1 cellular context compared by ENCODE assay signal in genomic region chr16:728131-728889, GRCh38.
TF ChIP-seq lines count a peak whose summit lies in the region.

No MANE protein-coding gene starts in this region.

TF ChIP-seq in K562, 482 proteins besides CTCF, POLR2A, EP300 and RAD21 (continued from another document and continues in another):
- TF ChIP-seq ZBTB26 (CRISPR knock-in tag; IDR thresholded peaks at IDR 0.05) (no peak), GTF2E2 (tag; IDR thresholded peaks at IDR 0.05) (no peak), THRA (IDR thresholded peaks at IDR 0.05) (no peak), PML (IDR thresholded peaks at IDR 0.05; ENCODE audit: low read length) (no peak), GABPA (tag; conservative IDR thresholded peaks at IDR 0.05; ENCODE audit: low read depth) (peak; percentile 74), SMAD2 (IDR thresholded peaks at IDR 0.05; ENCODE audit: low read depth, low read length) (no peak), MYC (IDR thresholded peaks at IDR 0.05; ENCODE audit: low read depth, low read length) (peak; percentile 92), MYC (CRISPR knock-in tag; IDR thresholded peaks at IDR 0.05; ENCODE audit: borderline replicate concordance, low read depth) (no peak), FIP1L1 (IDR thresholded peaks at IDR 0.05; ENCODE audit: low read depth, low read length, poor library complexity, severe bottlenecking) (peak; percentile 53), CREM (IDR thresholded peaks at IDR 0.05; ENCODE audit: low read depth) (no peak; the same call in 1 of the 2 replicates), ETS1 (conservative IDR thresholded peaks at IDR 0.05; ENCODE audit: control insufficient read depth, low read depth, low read length) (peak; percentile 75; the same call in 1 of the 2 replicates), ATF7 (IDR thresholded peaks at IDR 0.05) (0 out of 2 replicates have a peak, but pooled peaks have one; percentile 13), NUFIP1 (IDR thresholded peaks at IDR 0.05; ENCODE audit: partially characterized antibody) (no peak), EHMT2 (IDR thresholded peaks at IDR 0.05) (no peak), STAT5A (IDR thresholded peaks at IDR 0.05; ENCODE audit: borderline replicate concordance, low read length) (no peak), MXD1 (CRISPR knock-in tag; IDR thresholded peaks at IDR 0.05; ENCODE audit: borderline replicate concordance, poor library complexity, severe bottlenecking) (peak; percentile 15), ZNF174 (CRISPR knock-in tag; IDR thresholded peaks at IDR 0.05) (no peak), BMI1 (IDR thresholded peaks at IDR 0.05; ENCODE audit: low read length) (no peak), FOXO4 (CRISPR knock-in tag; IDR thresholded peaks at IDR 0.05) (no peak), DIDO1 (tag; IDR thresholded peaks at IDR 0.05; ENCODE audit: low read depth) (no peak), CHD1 (IDR thresholded peaks at IDR 0.05; ENCODE audit: low read length) (no peak), NR0B1 (IDR thresholded peaks at IDR 0.05; ENCODE audit: partially characterized antibody) (no peak), SMARCB1 (IDR thresholded peaks at IDR 0.05; ENCODE audit: insufficient read length, low read depth) (no peak), MNT (conservative IDR thresholded peaks at IDR 0.05) (peak; percentile 73 to 90; a peak in 3 of 4 replicates), BHLHE40 (IDR thresholded peaks at IDR 0.05; ENCODE audit: low read length) (peak; percentile 74), CBX5 (IDR thresholded peaks at IDR 0.05; ENCODE audit: borderline replicate concordance, low read depth) (no peak), DEAF1 (CRISPR knock-in tag; IDR thresholded peaks at IDR 0.05) (no peak), MAX (CRISPR knock-in tag; IDR thresholded peaks at IDR 0.05) (peak; percentile 83), ILK (tag; IDR thresholded peaks at IDR 0.05; ENCODE audit: borderline replicate concordance, low read depth) (no peak), TAF1 (IDR thresholded peaks at IDR 0.05; ENCODE audit: control insufficient read depth, extremely low read depth, insufficient read depth, low read length, severe bottlenecking) (peak; percentile 25), ZNF224 (CRISPR knock-in tag; IDR thresholded peaks at IDR 0.05) (no peak), ZNF507 (tag; conservative IDR thresholded peaks at IDR 0.05) (no peak), ETV6 (IDR thresholded peaks at IDR 0.05; ENCODE audit: borderline replicate concordance in 1 of 2, low read depth in 2 of 2, low read length in 1 of 2) (no peak), ETV6 (CRISPR knock-in tag; IDR thresholded peaks at IDR 0.05; ENCODE audit: borderline replicate concordance) (no peak), NCOA4 (IDR thresholded peaks at IDR 0.05; ENCODE audit: partially characterized antibody) (no peak), ZNF766 (CRISPR knock-in tag; conservative IDR thresholded peaks at IDR 0.05) (no peak), PURB (CRISPR knock-in tag; IDR thresholded peaks at IDR 0.05; ENCODE audit: low read depth) (no peak), HMG20A (CRISPR knock-in tag; conservative IDR thresholded peaks at IDR 0.05) (no peak), TCF7L2 (IDR thresholded peaks at IDR 0.05; ENCODE audit: low read depth, low read length) (no peak), RREB1 (CRISPR knock-in tag; IDR thresholded peaks at IDR 0.05) (no peak), ELF2 (CRISPR knock-in tag; IDR thresholded peaks at IDR 0.05) (peak; percentile 58; the same call in 1 of the 2 replicates), ZBED1 (IDR thresholded peaks at IDR 0.05) (0 out of 2 replicates have a peak, but pooled peaks have one; percentile 22), STAT6 (CRISPR knock-in tag; IDR thresholded peaks at IDR 0.05) (no peak)
